22 cellular contexts compared by ENCODE assay signal in genomic region chr22:47114813-47115517, GRCh38.
DNase-seq lines count a peak whose midpoint lies in the region; ATAC-seq, FAIRE-seq and TF ChIP-seq lines count a peak whose summit lies in the region.
"Had no signal": no experiment of that assay in that cellular context is flagged by ENCODE, and none has a peak within 500 bp of the region (broad histone marks: within the 10 kb centered on the region; RNA-seq: fewer than 3 reads in every experiment).

No MANE protein-coding gene starts in this region.

- no peaks in the 10 kb centered on the region for H4K20me1 ChIP-seq in H9 (ENCODE audit: control insufficient read depth, insufficient read depth, insufficient read length)

- H3K4me2 ChIP-seq in H9 (ENCODE audit: insufficient read depth, insufficient read length, low read length): no peak overlapping the region
- H3K4me2 ChIP-seq in mesenchymal stem cell (ENCODE audit: low read length, poor library complexity, severe bottlenecking): no peak overlapping the region
- H3K4me2 ChIP-seq: A549 had no signal

- ATAC-seq in RWPE2 (ENCODE audit: low read depth) (0 out of 3 replicates have a peak, but pooled peaks have one; percentile 23), GM19023 (IDR thresholded peaks at IDR 0.05; ENCODE audit: unreplicated experiment) (no peak)
- ATAC-seq: A549, SK-N-SH treated with all-trans-retinoic acid at 6 μM for 48 hours had no signal

- no peak overlapping the region for H3K4me3 ChIP-seq in RWPE2 (ENCODE audit: severe bottlenecking)
- no peak overlapping the region for H3K4me3 ChIP-seq in mesenchymal stem cell (ENCODE audit: insufficient read depth in 1 of 2, low read depth in 1 of 2, low read length in 2 of 2)
- no peak overlapping the region for H3K4me3 ChIP-seq in small intestine (ENCODE audit: low read depth in 1 of 2, low read length in 2 of 2)
- H3K4me3 ChIP-seq in transverse colon: no peak overlapping the region
- H3K4me3 ChIP-seq: A549 had no signal

- no peaks in the 10 kb centered on the region for H3K9me3 Mint-ChIP-seq in H9

- FAIRE-seq in small intestine (lab: Jason Lieb, UNC) (no peak), D721Med (lab: Jason Lieb, UNC) (no peak)
- FAIRE-seq: A549 had no signal

- H3K18ac ChIP-seq in H9 (ENCODE audit: insufficient read length, low read depth, low read length) (no peak overlapping the region), mesenchymal stem cell (ENCODE audit: low read depth in 1 of 2, low read length in 2 of 2) (no peak overlapping the region)

- no peak overlapping the region for H2AFZ ChIP-seq in H9 (ENCODE audit: low read length)
- no peak overlapping the region for H2AFZ ChIP-seq in mesenchymal stem cell (ENCODE audit: low read depth, low read length)

- H3K27me3 ChIP-seq in H9 (ENCODE audit: insufficient read depth, low read length) (no peaks in the 10 kb centered on the region), RWPE2 (ENCODE audit: insufficient read depth, poor library complexity, severe bottlenecking) (no peaks in the 10 kb centered on the region), mesenchymal stem cell (ENCODE audit: control insufficient read depth in 1 of 2, insufficient read depth in 1 of 2, low read length in 2 of 2) (no peaks in the 10 kb centered on the region), small intestine (ENCODE audit: control insufficient read depth in 2 of 2, insufficient read depth in 2 of 2, low read length in 2 of 2) (no peaks in the 10 kb centered on the region), transverse colon (no peaks in the 10 kb centered on the region)

- H2BK15ac ChIP-seq in H9 (ENCODE audit: low read depth, low read length): no peak overlapping the region
- H2BK15ac ChIP-seq in mesenchymal stem cell (ENCODE audit: low read depth, poor library complexity, severe bottlenecking): peak overlapping the region; percentile 52

- no peaks in the 10 kb centered on the region for H3K23me2 ChIP-seq in H9 (ENCODE audit: insufficient read length, low read depth, low read length, poor library complexity, severe bottlenecking)

- no peak overlapping the region for H4K91ac ChIP-seq in H9 (ENCODE audit: insufficient read length, low read depth, low read length)
- H4K91ac ChIP-seq in mesenchymal stem cell (ENCODE audit: low read length): no peak overlapping the region

- no peak for TF ChIP-seq CTCF in H9 (conservative IDR thresholded peaks at IDR 0.05)
- no peak for TF ChIP-seq CTCF in RWPE2 (IDR thresholded peaks at IDR 0.05; ENCODE audit: poor library complexity, severe bottlenecking)
- no peak for TF ChIP-seq CTCF in D721Med (IDR thresholded peaks at IDR 0.05; ENCODE audit: insufficient read depth, missing control alignments)
- TF ChIP-seq CTCF in transverse colon (IDR thresholded peaks at IDR 0.05): no peak

- H3K9ac ChIP-seq in H9 (ENCODE audit: extremely low read depth, insufficient read length, low read length): no peak overlapping the region
- no peak overlapping the region for H3K9ac ChIP-seq in mesenchymal stem cell (ENCODE audit: low read length)

- no peaks in the 10 kb centered on the region for H3K79me1 ChIP-seq in H9 (ENCODE audit: insufficient read depth, low read depth, low read length, poor library complexity, severe bottlenecking)
- peaks cover 8% of the 10 kb centered on the region for H3K79me1 ChIP-seq in mesenchymal stem cell (replicated peaks; ENCODE audit: low read length, poor library complexity, severe bottlenecking)

- H3T11ph ChIP-seq in H9 (ENCODE audit: low read length): no peak overlapping the region

- H2AK5ac ChIP-seq in H9 (ENCODE audit: insufficient read length, low read length) (no peak overlapping the region), mesenchymal stem cell (ENCODE audit: low read length, severe bottlenecking) (no peak overlapping the region)

- no peak for TF ChIP-seq EP300 in transverse colon (IDR thresholded peaks at IDR 0.05; ENCODE audit: low read depth)

- H2BK5ac ChIP-seq in H9 (ENCODE audit: insufficient read length, low read length) (no peak overlapping the region), mesenchymal stem cell (ENCODE audit: low read depth, low read length, poor library complexity, severe bottlenecking) (no peak overlapping the region)

- H3K56ac ChIP-seq in H9 (ENCODE audit: insufficient read length, low read depth, low read length): no peak overlapping the region

- H2BK12ac ChIP-seq in H9 (ENCODE audit: insufficient read length, low read depth, low read length): no peak overlapping the region
- no peak overlapping the region for H2BK12ac ChIP-seq in mesenchymal stem cell (ENCODE audit: low read length in 2 of 2)

- no peak overlapping the region for H2BK20ac ChIP-seq in H9 (ENCODE audit: low read depth, low read length, poor library complexity, severe bottlenecking)

- H3K23ac ChIP-seq in H9 (ENCODE audit: insufficient read length, low read depth, low read length) (no peak overlapping the region), mesenchymal stem cell (ENCODE audit: low read length in 2 of 2) (no peak overlapping the region)

- H3K14ac ChIP-seq in H9 (ENCODE audit: insufficient read depth, low read length) (no peak overlapping the region; the same call in 1 of the 2 replicates), mesenchymal stem cell (ENCODE audit: low read length in 2 of 2) (no peak overlapping the region)

- no peaks in the 10 kb centered on the region for H3K79me2 ChIP-seq in H9 (ENCODE audit: insufficient read depth, low read length)

- peak; percentile 25 for DNase-seq in H9
- no peak for DNase-seq in RWPE2 (ENCODE audit: low spot score)
- no peak for DNase-seq in mesenchymal stem cell
- DNase-seq in small intestine: peak; percentile 69
- DNase-seq in D721Med (ENCODE audit: insufficient read length, low spot score): no peak
- DNase-seq in transverse colon: no peak
- DNase-seq: DMS53; GDM1; H7; KG1; NCI-H1105; NCI-H146; NCI-H2029; NCI-H226; NCI-H510A treated with DMSO at 0.1 percent for 48 hours; NCI-H774; NK-92 treated with Interleukin-12 subunit alpha and Interleukin-12 subunit beta, amount 100 ng/mL, for 24 hours had no signal

- no peaks in the 10 kb centered on the region; the same call in 1 of the 2 replicates for H3K4me1 ChIP-seq in H9 (ENCODE audit: insufficient read depth, low read length)
- no peaks in the 10 kb centered on the region for H3K4me1 ChIP-seq in RWPE2 (ENCODE audit: insufficient read depth, poor library complexity, severe bottlenecking)
- peaks cover 16% of the 10 kb centered on the region for H3K4me1 ChIP-seq in mesenchymal stem cell (ENCODE audit: control insufficient read depth, insufficient read depth, low read depth, low read length)
- peaks cover 0 to 2% of the 10 kb centered on the region in 2 donors for H3K4me1 ChIP-seq in small intestine (ENCODE audit: control insufficient read depth in 2 of 2, insufficient read depth in 1 of 2, low read depth in 1 of 2, low read length in 1 of 2)
- H3K4me1 ChIP-seq in transverse colon: no peaks in the 10 kb centered on the region
- H3K4me1 ChIP-seq: A549 had no signal

- peaks cover 0 to 2% (median 0%) of the 10 kb centered on the region in 3 experiments; a peak in 2 of 7 replicates for H3K36me3 Mint-ChIP-seq in H9 (ENCODE audit: insufficient read depth in 1 of 3, low read depth in 3 of 3)

- H3K27ac ChIP-seq in H9 (ENCODE audit: insufficient read length, low read depth, low read length): no peak overlapping the region
- H3K27ac ChIP-seq in RWPE2 (ENCODE audit: poor library complexity, severe bottlenecking): no peak overlapping the region
- H3K27ac ChIP-seq in mesenchymal stem cell (ENCODE audit: low read length, poor library complexity, severe bottlenecking): no peak overlapping the region
- no peak overlapping the region for H3K27ac ChIP-seq in small intestine (ENCODE audit: low read depth in 1 of 2, low read length in 1 of 2)
- H3K27ac ChIP-seq in transverse colon: no peak overlapping the region
- H3K27ac ChIP-seq: A549 had no signal

- H4K5ac ChIP-seq in H9 (ENCODE audit: insufficient read length, low read depth, low read length): no peak overlapping the region

- peak overlapping the region in 1 of 3 experiments; percentile 0; a peak in 1 of 7 replicates for H3K27ac Mint-ChIP-seq in H9
- H3K27ac Mint-ChIP-seq: B cell had no signal

- H3K36me3 ChIP-seq in RWPE2 (ENCODE audit: low read depth) (no peaks in the 10 kb centered on the region), mesenchymal stem cell (ENCODE audit: control insufficient read depth in 1 of 2, insufficient read depth in 2 of 2, low read depth in 1 of 2, low read length in 2 of 2) (peaks cover 8 to 40% of the 10 kb centered on the region in 2 experiments), small intestine (ENCODE audit: control insufficient read depth in 2 of 2, insufficient read depth in 2 of 2, low read length in 2 of 2) (no peaks in the 10 kb centered on the region), transverse colon (no peaks in the 10 kb centered on the region)

- in situ Hi-C loops in transverse colon (cut with MboI; ENCODE audit: low pct_ligation_motif_present in 1 of 4, low pct_unique_long_range_greater_than_20kb in 1 of 4, low sequenced_read_pairs in 3 of 4): no loop called here

- H3K4me1 Mint-ChIP-seq in H9: peaks cover 0 to 5% of the 10 kb centered on the region in 2 experiments; a peak in 2 of 4 replicates
- H3K4me1 Mint-ChIP-seq: B cell, CD14-positive monocyte had no signal

- no peak overlapping the region for H3K4ac ChIP-seq in H9 (ENCODE audit: low read depth, low read length)
- no peak overlapping the region for H3K4ac ChIP-seq in mesenchymal stem cell (ENCODE audit: low read depth in 1 of 2, low read length in 2 of 2)

- intact Hi-C loops in transverse colon (cut with DNase I; ENCODE audit: low total_unique reads): no loop called here

- no peak overlapping the region; a peak in 1 of 5 replicates for H3K4me3 Mint-ChIP-seq in H9
- H3K4me3 Mint-ChIP-seq: B cell, CD14-positive monocyte had no signal

- no CpG with 5 or more reads among the region's 20 CpGs for WGBS in H9 (ENCODE audit: extremely low coverage, insufficient read length, low lambda C conversion rate)
- 91% methylated on average over 14 of the region's 20 CpGs for WGBS in mesenchymal stem cell
- WGBS in small intestine, 3 donors: 63 to 81% (median 71%) methylated on average over 19 to 20 of the region's 20 CpGs
- 73 to 100% methylated on average over 1 to 16 of the region's 20 CpGs for WGBS in transverse colon (ENCODE audit: low coverage in 1 of 2), 2 donors

- no peak overlapping the region for H2BK120ac ChIP-seq in H9 (ENCODE audit: low read depth, low read length, poor library complexity, severe bottlenecking)
- no peak overlapping the region for H2BK120ac ChIP-seq in mesenchymal stem cell (ENCODE audit: low read depth, low read length)

- no peak overlapping the region for H4K8ac ChIP-seq in H9 (replicated peaks; ENCODE audit: insufficient read length, low read depth, low read length)
- no peak overlapping the region for H4K8ac ChIP-seq in mesenchymal stem cell (ENCODE audit: low read length)

- no peaks in the 10 kb centered on the region for H3K9me3 ChIP-seq in H9 (ENCODE audit: control insufficient read depth, low read depth, low read length)
- H3K9me3 ChIP-seq in RWPE2 (ENCODE audit: severe bottlenecking): no peaks in the 10 kb centered on the region
- H3K9me3 ChIP-seq in mesenchymal stem cell (ENCODE audit: control insufficient read depth, low read length): no peaks in the 10 kb centered on the region
- H3K9me3 ChIP-seq in small intestine (ENCODE audit: control insufficient read depth, low read depth): no peaks in the 10 kb centered on the region
- H3K9me3 ChIP-seq in transverse colon: no peaks in the 10 kb centered on the region
- H3K9me3 ChIP-seq: A549 had no signal

- no peak for TF ChIP-seq POLR2A in transverse colon (IDR thresholded peaks at IDR 0.05)

- H3K27me3 Mint-ChIP-seq in H9 (ENCODE audit: low read depth): no peaks in the 10 kb centered on the region
- H3K27me3 Mint-ChIP-seq: B cell had no signal

Comparison
In these comparisons a context has a peak if more than half of its experiments do, and no peak if none do; other contexts are left out.
1. DNase-seq: peak in H9 (single experiment) and small intestine (single experiment); none in RWPE2 (single experiment), mesenchymal stem cell (single experiment), D721Med (single experiment) and transverse colon (single experiment).